Comparison of ENCODE assay signal across 14 cellular contexts in the genomic region with DNA sequence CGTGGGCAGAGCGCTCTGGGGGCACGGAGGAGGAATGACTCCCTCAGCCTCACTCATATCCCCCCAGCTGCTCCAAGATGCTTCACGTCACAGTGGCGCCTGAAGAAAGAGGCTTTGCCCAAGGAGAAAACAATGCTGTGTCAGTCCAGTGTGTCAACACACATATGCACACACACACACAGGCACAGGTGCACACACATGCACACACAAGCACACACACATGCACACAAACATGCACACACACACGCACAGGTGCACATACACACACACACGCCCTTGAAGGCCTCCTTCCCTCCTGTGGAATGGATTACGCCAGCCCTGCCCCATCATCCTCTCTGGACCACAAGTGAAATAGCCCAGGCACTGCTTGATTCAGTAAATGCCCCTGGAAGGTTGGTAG.
A peak's percentile ranks its signal among the peaks of the same experiment; 100 is the strongest.
DNase-seq lines count a peak whose midpoint lies in the region; ATAC-seq and TF ChIP-seq lines count a peak whose summit lies in the region.
"Had no signal": no experiment of that assay in that cellular context is flagged by ENCODE, and none has a peak within 500 bp of the region (broad histone marks: within the 10 kb centered on the region; RNA-seq: fewer than 3 reads in every experiment).

No MANE protein-coding gene starts in this region.

- no peaks in the 10 kb centered on the region for H3K79me2 ChIP-seq in neural cell (replicated peaks; ENCODE audit: insufficient read depth, low read length)

- TF ChIP-seq EP300 in neural cell (conservative IDR thresholded peaks at IDR 0.05; ENCODE audit: poor library complexity, severe bottlenecking) = no peak

- H3K27ac Mint-ChIP-seq in type B pancreatic cell = no peak overlapping the region
- H3K27ac Mint-ChIP-seq: B cell; CD4-positive, alpha-beta T cell; GM23338; H9 had no signal

- H3K4me3 ChIP-seq in HEK293 (ENCODE audit: low read depth, low read length) (no peak overlapping the region), neural cell (ENCODE audit: low read length) (peak overlapping the region; percentile 3)
- H3K4me3 ChIP-seq: GM12878, GM23338 had no signal

- intact Hi-C loops in left colon (cut with DNase I, micrococcal nuclease) = no loop called here

- no peak overlapping the region for H2AFZ ChIP-seq in neural cell (ENCODE audit: low read depth, low read length)
- H2AFZ ChIP-seq: GM23338 had no signal

- POLR2A ChIA-PET in HEK293 (lab: Yijun Ruan, JAX) = no interaction called here

- H3K36me3 Mint-ChIP-seq in type B pancreatic cell = no peaks in the 10 kb centered on the region

- DNase-seq in ecto neural progenitor cell (ENCODE audit: low spot score) (peak; percentile 21), type B pancreatic cell (ENCODE audit: extremely low spot score, unreplicated experiment) (peak; percentile 25), left colon (no peak), NCI-H1048 (lab: John Stamatoyannopoulos, UW) (no peak)
- DNase-seq: C1 segment of cervical spinal cord; CD4-positive, alpha-beta T cell; DMS79; H9 had no signal

- H3K9me3 ChIP-seq in HEK293 (ENCODE audit: control insufficient read depth, insufficient read depth, low read depth, low read length) (no peaks in the 10 kb centered on the region), neural cell (ENCODE audit: low read length) (no peaks in the 10 kb centered on the region)

- no peaks in the 10 kb centered on the region for H3K27me3 ChIP-seq in neural cell (ENCODE audit: insufficient read depth, low read depth, low read length)

- H3K27ac ChIP-seq in HEK293 (ENCODE audit: extremely low read depth, low read depth, low read length) (no peak overlapping the region), neural cell (ENCODE audit: low read length) (no peak overlapping the region)

- no peak for TF ChIP-seq CTCF in HEK293 (tag by site-specific recombination; IDR thresholded peaks at IDR 0.05)
- TF ChIP-seq CTCF in neural cell (IDR thresholded peaks at IDR 0.05; ENCODE audit: poor library complexity, severe bottlenecking) = no peak
- TF ChIP-seq CTCF in type B pancreatic cell (conservative IDR thresholded peaks at IDR 0.05) = no peak

- no peak overlapping the region for H3K4me2 ChIP-seq in neural cell (ENCODE audit: low read length)
- H3K4me2 ChIP-seq: GM23338 had no signal

- no peaks in the 10 kb centered on the region for H3K4me1 Mint-ChIP-seq in type B pancreatic cell (ENCODE audit: unreplicated experiment)
- H3K4me1 Mint-ChIP-seq: B cell, GM23338, H9 had no signal

- CTCF ChIA-PET in HEK293 (lab: Yijun Ruan, JAX) = no interaction called here

- H3F3A ChIP-seq in neural cell (ENCODE audit: insufficient read depth, low read length, poor library complexity, severe bottlenecking) = no peaks in the 10 kb centered on the region

- peaks cover 52% of the 10 kb centered on the region for H3K27me3 Mint-ChIP-seq in type B pancreatic cell

- H3K4me1 ChIP-seq in HEK293 (ENCODE audit: control insufficient read depth, insufficient read depth, low read length) = no peaks in the 10 kb centered on the region

- ATAC-seq in left colon = no peak
- no peak for ATAC-seq in HG03139 (IDR thresholded peaks at IDR 0.05; ENCODE audit: unreplicated experiment)
- ATAC-seq: GM12878, GM23338 had no signal

- no peaks in the 10 kb centered on the region for H4K20me1 ChIP-seq in neural cell (ENCODE audit: insufficient read depth)

- no peaks in the 10 kb centered on the region for H3K9me2 ChIP-seq in neural cell (ENCODE audit: insufficient read depth, low read length)

- no peaks in the 10 kb centered on the region for H3K9me3 Mint-ChIP-seq in type B pancreatic cell
- H3K9me3 Mint-ChIP-seq: CD4-positive, alpha-beta T cell; GM23338; H9 had no signal

- TF ChIP-seq RAD21 in neural cell (conservative IDR thresholded peaks at IDR 0.05) = no peak

- H3K36me3 ChIP-seq in HEK293 (ENCODE audit: control insufficient read depth in 2 of 2, insufficient read depth in 1 of 2, low read length in 2 of 2) (no peaks in the 10 kb centered on the region), neural cell (ENCODE audit: insufficient read depth, low read length) (no peaks in the 10 kb centered on the region)

- peak overlapping the region; percentile 9 for H3K9ac ChIP-seq in neural cell (ENCODE audit: low read length)

- H3K4me3 Mint-ChIP-seq in type B pancreatic cell = no peak overlapping the region
- H3K4me3 Mint-ChIP-seq: B cell; CD4-positive, alpha-beta T cell; GM23338; H9 had no signal

TF ChIP-seq in HEK293, 187 proteins besides CTCF, POLR2A, EP300 and RAD21:
- TF ChIP-seq ZFHX2 (tag by site-specific recombination; conservative IDR thresholded peaks at IDR 0.05) (peak; percentile 30; the same call in 1 of the 2 replicates), ZNF394 (tag by site-specific recombination; IDR thresholded peaks at IDR 0.05; ENCODE audit: borderline replicate concordance) (no peak)
- TF ChIP-seq, protein P1, sequence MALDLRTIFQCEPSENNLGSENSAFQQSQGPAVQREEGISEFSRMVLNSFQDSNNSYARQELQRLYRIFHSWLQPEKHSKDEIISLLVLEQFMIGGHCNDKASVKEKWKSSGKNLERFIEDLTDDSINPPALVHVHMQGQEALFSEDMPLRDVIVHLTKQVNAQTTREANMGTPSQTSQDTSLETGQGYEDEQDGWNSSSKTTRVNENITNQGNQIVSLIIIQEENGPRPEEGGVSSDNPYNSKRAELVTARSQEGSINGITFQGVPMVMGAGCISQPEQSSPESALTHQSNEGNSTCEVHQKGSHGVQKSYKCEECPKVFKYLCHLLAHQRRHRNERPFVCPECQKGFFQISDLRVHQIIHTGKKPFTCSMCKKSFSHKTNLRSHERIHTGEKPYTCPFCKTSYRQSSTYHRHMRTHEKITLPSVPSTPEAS (tag by site-specific recombination; IDR thresholded peaks at IDR 0.05) = peak; percentile 88
TF ChIP-seq in HEK293: peak in this region for 2.

TF ChIP-seq in neural cell, 6 proteins besides CTCF, POLR2A, EP300 and RAD21:
- TF ChIP-seq POLR2AphosphoS5 (IDR thresholded peaks at IDR 0.05) (no peak), REST (IDR thresholded peaks at IDR 0.05; ENCODE audit: borderline replicate concordance) (no peak), SMC3 (conservative IDR thresholded peaks at IDR 0.05; ENCODE audit: poor library complexity) (no peak), MXI1 (conservative IDR thresholded peaks at IDR 0.05; ENCODE audit: poor library complexity, severe bottlenecking) (no peak)
TF ChIP-seq in neural cell: peak in this region for 0.

Comparison
In these comparisons a context has a peak if more than half of its experiments do, and no peak if none do; other contexts are left out.
1. DNase-seq: peak in ecto neural progenitor cell (single experiment) and type B pancreatic cell (single experiment); none in left colon (0 of 2) and NCI-H1048 (single experiment).